ENCODE assay signal across 17 cellular contexts in genomic region chr2:214731008-214731407, GRCh38.
DNase-seq lines count a peak whose midpoint lies in the region; ATAC-seq and TF ChIP-seq lines count a peak whose summit lies in the region.
"Had no signal": no experiment of that assay in that cellular context is flagged by ENCODE, and none has a peak within 500 bp of the region (broad histone marks: within the 10 kb centered on the region; RNA-seq: fewer than 3 reads in every experiment).

No MANE protein-coding gene starts in this region.

- no peaks in the 10 kb centered on the region for H3K4me1 Mint-ChIP-seq in activated T-helper 17 cell treated with anti-CD3 and anti-CD28 coated beads, Interleukin-2, amount 50 U/mL, for 72 hours
- peaks cover 16% of the 10 kb centered on the region for H3K4me1 Mint-ChIP-seq in osteocyte (ENCODE audit: unreplicated experiment)
- H3K4me1 Mint-ChIP-seq: IgD-negative memory B cell had no signal

- intact Hi-C loops in posterior cingulate gyrus (cut with DNase I) = no loop called here

- TF ChIP-seq CTCF in HEK293 (tag by site-specific recombination; IDR thresholded peaks at IDR 0.05) (no peak), osteocyte (IDR thresholded peaks at IDR 0.05) (no peak)

- H3K36me3 ChIP-seq in HEK293 (ENCODE audit: control insufficient read depth in 2 of 2, insufficient read depth in 1 of 2, low read length in 2 of 2) = peaks cover 32 to 47% of the 10 kb centered on the region in 2 experiments
- H3K36me3 ChIP-seq: adrenal gland had no signal

- no peak overlapping the region for H3K4me3 Mint-ChIP-seq in activated T-helper 17 cell treated with anti-CD3 and anti-CD28 coated beads, Interleukin-2, amount 50 U/mL, for 72 hours
- H3K4me3 Mint-ChIP-seq in osteocyte (ENCODE audit: unreplicated experiment) = no peak overlapping the region
- H3K4me3 Mint-ChIP-seq: IgD-negative memory B cell had no signal

- no peak overlapping the region for H3K4me3 ChIP-seq in HEK293 (ENCODE audit: low read depth, low read length)
- H3K4me3 ChIP-seq: A549, adrenal gland, dorsolateral prefrontal cortex had no signal

- no peak overlapping the region for H3K27ac Mint-ChIP-seq in activated T-helper 17 cell treated with anti-CD3 and anti-CD28 coated beads, Interleukin-2, amount 50 U/mL, for 72 hours
- peak overlapping the region; percentile 60 for H3K27ac Mint-ChIP-seq in osteocyte (ENCODE audit: unreplicated experiment)

- POLR2A ChIA-PET in HEK293 (lab: Yijun Ruan, JAX) = no interaction called here

- DNase-seq in NCI-H748 (lab: John Stamatoyannopoulos, UW; ENCODE audit: unreplicated experiment) = peak; percentile 11
- DNase-seq in NCI-H748 treated with DMSO at 0.1 percent for 48 hours (lab: John Stamatoyannopoulos, UW) = no peak
- no peak for DNase-seq in osteocyte (ENCODE audit: extremely low spot score, unreplicated experiment)
- DNase-seq in posterior cingulate gyrus = no peak
- DNase-seq in NCI-H2081 (lab: John Stamatoyannopoulos, UW) = no peak
- no peak for DNase-seq in SIG-M5 (lab: John Stamatoyannopoulos, UW)
- DNase-seq: dorsolateral prefrontal cortex, left colon, NCI-H187 treated with DMSO at 0.1 percent for 48 hours, small intestine, trophoblast cell had no signal

- H3K27me3 Mint-ChIP-seq in activated T-helper 17 cell treated with anti-CD3 and anti-CD28 coated beads, Interleukin-2, amount 50 U/mL, for 72 hours = no peaks in the 10 kb centered on the region
- H3K27me3 Mint-ChIP-seq in osteocyte (ENCODE audit: unreplicated experiment) = no peaks in the 10 kb centered on the region
- H3K27me3 Mint-ChIP-seq: IgD-negative memory B cell had no signal

- no peaks in the 10 kb centered on the region for H3K9me3 Mint-ChIP-seq in activated T-helper 17 cell treated with anti-CD3 and anti-CD28 coated beads, Interleukin-2, amount 50 U/mL, for 72 hours
- no peaks in the 10 kb centered on the region for H3K9me3 Mint-ChIP-seq in osteocyte (ENCODE audit: unreplicated experiment)
- H3K9me3 Mint-ChIP-seq: IgD-negative memory B cell had no signal

- CTCF ChIA-PET in HEK293 (lab: Yijun Ruan, JAX) = interaction anchor here (0.6 kb wide), 2 partner anchors 41 to 537 kb away, joined by 3 read pairs; no protein-coding TSS in a partner anchor

- peaks cover 45% of the 10 kb centered on the region for H3K36me3 Mint-ChIP-seq in activated T-helper 17 cell treated with anti-CD3 and anti-CD28 coated beads, Interleukin-2, amount 50 U/mL, for 72 hours (ENCODE audit: low read depth)
- H3K36me3 Mint-ChIP-seq in osteocyte (ENCODE audit: unreplicated experiment) = peaks cover 15% of the 10 kb centered on the region

- ATAC-seq in activated T-helper 17 cell treated with anti-CD3 and anti-CD28 coated beads, Interleukin-2, amount 50 U/mL, for 72 hours (replicated peaks) = peak; percentile 59
- ATAC-seq: A549, foreskin keratinocyte, left colon had no signal

- H3K4me1 ChIP-seq in HEK293 (ENCODE audit: control insufficient read depth, insufficient read depth, low read length) = peaks cover 3% of the 10 kb centered on the region
- H3K4me1 ChIP-seq: A549, adrenal gland, foreskin keratinocyte had no signal

- H3K27ac ChIP-seq in HEK293 (ENCODE audit: extremely low read depth, low read depth, low read length) = no peak overlapping the region
- H3K27ac ChIP-seq: A549, adrenal gland, dorsolateral prefrontal cortex, foreskin keratinocyte had no signal

- no peaks in the 10 kb centered on the region for H3K9me3 ChIP-seq in HEK293 (ENCODE audit: control insufficient read depth, insufficient read depth, low read depth, low read length)
- H3K9me3 ChIP-seq: A549, adrenal gland had no signal

TF ChIP-seq in HEK293, 187 proteins besides CTCF, POLR2A, EP300 and RAD21:
- TF ChIP-seq YY1 (tag by site-specific recombination; IDR thresholded peaks at IDR 0.05) (no peak), ZNF558 (tag by site-specific recombination; IDR thresholded peaks at IDR 0.05) (no peak), ZIC2 (tag by site-specific recombination; IDR thresholded peaks at IDR 0.05) (0 out of 2 replicates have a peak, but pooled peaks have one; percentile 24)
